9 cellular contexts compared by ENCODE assay signal in genomic region chr16:11379420-11379819, GRCh38. TPM values are rescaled to one million over a fixed set of nuclear protein-coding genes. Genes with fewer than 3 reads are reported as not detected.
A peak's percentile ranks its signal among the peaks of the same experiment; 100 is the strongest.
DNase-seq lines count a peak whose midpoint lies in the region; ATAC-seq and TF ChIP-seq lines count a peak whose summit lies in the region.
"Had no signal": no experiment of that assay in that cellular context is flagged by ENCODE, and none has a peak within 500 bp of the region (broad histone marks: within the 10 kb centered on the region; RNA-seq: fewer than 3 reads in every experiment).

No MANE protein-coding gene starts in this region.

- H3K9me3 Mint-ChIP-seq in T-helper 2 cell treated with Interferon-gamma antibody and Interleukin-4, amounts not matched to agents 5 μg/mL and 100 μg/mL, for 36 hours, result peaks cover 8% of the 10 kb centered on the region
- H3K9me3 Mint-ChIP-seq: activated naive CD4-positive, alpha-beta T cell treated with anti-CD3 and anti-CD28 coated beads, Interleukin-2, amount 50 U/mL, for 24 hours had no signal

- no peaks in the 10 kb centered on the region for H3K79me2 ChIP-seq in GM23248 (ENCODE audit: insufficient read depth)

- peaks cover 20% of the 10 kb centered on the region for H3F3A ChIP-seq in GM23248 (ENCODE audit: insufficient read depth)

- no peaks in the 10 kb centered on the region for H3K27me3 Mint-ChIP-seq in T-helper 2 cell treated with Interferon-gamma antibody and Interleukin-4, amounts not matched to agents 5 μg/mL and 100 μg/mL, for 36 hours (ENCODE audit: low read depth)
- H3K27me3 Mint-ChIP-seq: activated naive CD4-positive, alpha-beta T cell treated with anti-CD3 and anti-CD28 coated beads, Interleukin-2, amount 50 U/mL, for 24 hours had no signal

- H3K27ac Mint-ChIP-seq in T-helper 2 cell treated with Interferon-gamma antibody and Interleukin-4, amounts not matched to agents 5 μg/mL and 100 μg/mL, for 36 hours, result peak overlapping the region; percentile 54
- H3K27ac Mint-ChIP-seq: activated naive CD4-positive, alpha-beta T cell treated with anti-CD3 and anti-CD28 coated beads, Interleukin-2, amount 50 U/mL, for 24 hours had no signal

- DNase-seq in GM13977 (ENCODE audit: low spot score) (peak; percentile 74), GM23248 (peak; percentile 43), lung (ENCODE audit: low spot score) (no peak), NCI-H510A (lab: John Stamatoyannopoulos, UW) (no peak), RKO (ENCODE audit: low spot score) (no peak), cerebellar cortex (ENCODE audit: low spot score) (no peak), ecto neural progenitor cell (ENCODE audit: low spot score) (no peak)
- DNase-seq in T-helper 2 cell treated with Interferon-gamma antibody and Interleukin-4, amounts not matched to agents 5 μg/mL and 100 μg/mL, for 36 hours (ENCODE audit: low spot score), result peak; percentile 67

- TF ChIP-seq CTCF in GM13977 (IDR thresholded peaks at IDR 0.05; ENCODE audit: extremely low read depth, insufficient read depth, missing control alignments), result no peak
- no peak for TF ChIP-seq CTCF in lung (IDR thresholded peaks at IDR 0.05; ENCODE audit: control extremely low read depth, extremely low read depth)

- H3K4me1 Mint-ChIP-seq in T-helper 2 cell treated with Interferon-gamma antibody and Interleukin-4, amounts not matched to agents 5 μg/mL and 100 μg/mL, for 36 hours (ENCODE audit: low read depth), result peaks cover 16% of the 10 kb centered on the region
- H3K4me1 Mint-ChIP-seq: activated naive CD4-positive, alpha-beta T cell treated with anti-CD3 and anti-CD28 coated beads, Interleukin-2, amount 50 U/mL, for 24 hours had no signal

- H3K36me3 Mint-ChIP-seq in T-helper 2 cell treated with Interferon-gamma antibody and Interleukin-4, amounts not matched to agents 5 μg/mL and 100 μg/mL, for 36 hours (ENCODE audit: low read depth), result peaks cover 18% of the 10 kb centered on the region

- no peaks in the 10 kb centered on the region for H3K9me3 ChIP-seq in GM23248 (ENCODE audit: low read depth)
- no peaks in the 10 kb centered on the region for H3K9me3 ChIP-seq in lung (ENCODE audit: control insufficient read depth in 2 of 2, insufficient read depth in 1 of 2, low read length in 1 of 2)

- H3K4me3 ChIP-seq in GM23248, result no peak overlapping the region
- H3K4me3 ChIP-seq in lung, result no peak overlapping the region

- H3K4me3 Mint-ChIP-seq in T-helper 2 cell treated with Interferon-gamma antibody and Interleukin-4, amounts not matched to agents 5 μg/mL and 100 μg/mL, for 36 hours, result peak overlapping the region; percentile 65
- H3K4me3 Mint-ChIP-seq: activated naive CD4-positive, alpha-beta T cell treated with anti-CD3 and anti-CD28 coated beads, Interleukin-2, amount 50 U/mL, for 24 hours had no signal

- H2AFZ ChIP-seq in GM23248, result no peak overlapping the region

- H4K20me1 ChIP-seq in GM23248 (ENCODE audit: insufficient read depth), result no peaks in the 10 kb centered on the region

- 84 to 91% methylated on average over 7 of the region's 7 CpGs for WGBS in GM23248 (ENCODE audit: low coverage in 1 of 2, low lambda C conversion rate in 2 of 2, missing lambda C conversion rate in 2 of 2), 2 experiments
- 43 to 51% methylated on average over 7 of the region's 7 CpGs for WGBS in lung, 2 donors

- H3K4me1 ChIP-seq in GM23248 (ENCODE audit: insufficient read depth) (peaks cover 14% of the 10 kb centered on the region), lung (ENCODE audit: control insufficient read depth in 2 of 2, insufficient read depth in 2 of 2, low read length in 2 of 2) (no peaks in the 10 kb centered on the region)

- no peak overlapping the region for H3K4me2 ChIP-seq in GM23248 (ENCODE audit: unreplicated experiment)

- in situ Hi-C loops in GM13977 (cut with MboI; ENCODE audit: low pct_unique_long_range_greater_than_20kb, low sequenced_read_pairs, unreplicated experiment), result loop anchor here (10.0 kb wide), 1 partner anchor 415 kb away; no protein-coding TSS in a partner anchor
- in situ Hi-C loops in GM23248 (cut with MboI), result loop anchor here (10.0 kb wide), 1 partner anchor 415 kb away; no protein-coding TSS in a partner anchor

- peak; percentile 44 for ATAC-seq in lung (ENCODE audit: insufficient read depth, low FRiP score)

- H3K27me3 ChIP-seq in GM23248 (replicated peaks; ENCODE audit: insufficient read depth) (no peaks in the 10 kb centered on the region), lung (ENCODE audit: control insufficient read depth, insufficient read depth) (no peaks in the 10 kb centered on the region)

- H3K27ac ChIP-seq in GM23248, result no peak overlapping the region
- H3K27ac ChIP-seq in lung (ENCODE audit: low read depth in 1 of 2, low read length in 1 of 2), result no peak overlapping the region

- H3K9me2 ChIP-seq in GM23248 (ENCODE audit: insufficient read depth), result no peaks in the 10 kb centered on the region

- H3K36me3 ChIP-seq in GM23248 (ENCODE audit: low read depth), result no peaks in the 10 kb centered on the region
- H3K36me3 ChIP-seq in lung (ENCODE audit: control insufficient read depth in 2 of 2, insufficient read depth in 2 of 2, low read length in 2 of 2), result no peaks in the 10 kb centered on the region

- no peak overlapping the region for H3K9ac ChIP-seq in GM23248

RNA-seq across cellular contexts. Expression of gene RMI2, which starts 34.2 kb away (rescaled TPM):
- 8.5 and 20.6 TPM in 2 replicates for total RNA-seq in GM23248 (2014; rRNA removed; shearing (Covaris generic))
- polyA plus RNA-seq in GM23248 (2016; fragmentation: Nextera tagmentation; extraction: Ambion mirVana) (11.9 and 12.8 TPM in 2 replicates), lung (1 to 10 TPM; 2.5 to 7.2 TPM)
- total RNA-seq in lung, result 1 to 10 TPM; 4.4 to 4.6 TPM

Comparison
In these comparisons a context has a peak if more than half of its experiments do, and no peak if none do; other contexts are left out.
1. DNase-seq: peak in GM13977 (single experiment), GM23248 (single experiment) and T-helper 2 cell treated with Interferon-gamma antibody and Interleukin-4, amounts not matched to agents 5 μg/mL and 100 μg/mL, for 36 hours (single experiment); none in lung (single experiment), NCI-H510A (single experiment), RKO (single experiment), cerebellar cortex (single experiment) and ecto neural progenitor cell (single experiment).